In genomic region chr1:200971955-200972711, GRCh38 we compare ENCODE assay signal across 8 cellular contexts. TPM values are rescaled to one million over a fixed set of nuclear protein-coding genes. Genes with fewer than 3 reads are reported as not detected.
DNase-seq lines count a peak whose midpoint lies in the region; ATAC-seq and TF ChIP-seq lines count a peak whose summit lies in the region.

No MANE protein-coding gene starts in this region.

- H3K4me3 ChIP-seq in HEK293 (ENCODE audit: low read depth, low read length) (no peak overlapping the region), foreskin fibroblast (ENCODE audit: low read depth in 1 of 2, low read length in 2 of 2) (no peak overlapping the region), tibial artery (no peak overlapping the region)

- no peak overlapping the region for H3K27ac Mint-ChIP-seq in osteocyte (ENCODE audit: unreplicated experiment)

- H3K27me3 ChIP-seq in tibial artery: no peaks in the 10 kb centered on the region

- no peaks in the 10 kb centered on the region for H3K4me1 ChIP-seq in HEK293 (ENCODE audit: control insufficient read depth, insufficient read depth, low read length)
- H3K4me1 ChIP-seq in tibial artery: peaks cover 0 to 16% (median 9%) of the 10 kb centered on the region in 4 donors

- CTCF ChIA-PET in HEK293 (lab: Yijun Ruan, JAX): interaction anchor here (0.5 to 7.4 kb wide), 53 partner anchors 8 to 403 kb away, joined by 3 to 108 read pairs (median 5); no protein-coding TSS in a partner anchor

- no peaks in the 10 kb centered on the region for H3K36me3 Mint-ChIP-seq in osteocyte (ENCODE audit: unreplicated experiment)

- no peak for ATAC-seq in HG02870 (IDR thresholded peaks at IDR 0.05; ENCODE audit: unreplicated experiment)

- 0 out of 2 replicates have a peak, but pooled peaks have one; percentile 17 for TF ChIP-seq CTCF in HEK293 (tag by site-specific recombination; IDR thresholded peaks at IDR 0.05)
- peak; percentile 63 for TF ChIP-seq CTCF in foreskin fibroblast (IDR thresholded peaks at IDR 0.05; ENCODE audit: low read depth, low read length)
- TF ChIP-seq CTCF in osteocyte (IDR thresholded peaks at IDR 0.05): peak; percentile 94
- TF ChIP-seq CTCF in tibial artery (IDR thresholded peaks at IDR 0.05): peak; percentile 71 to 92

- H3K36me3 ChIP-seq in HEK293 (ENCODE audit: control insufficient read depth in 2 of 2, insufficient read depth in 1 of 2, low read length in 2 of 2): no peaks in the 10 kb centered on the region
- no peaks in the 10 kb centered on the region for H3K36me3 ChIP-seq in tibial artery

- no peaks in the 10 kb centered on the region for H3K9me3 Mint-ChIP-seq in osteocyte (ENCODE audit: unreplicated experiment)

- H3K27ac ChIP-seq in HEK293 (ENCODE audit: extremely low read depth, low read depth, low read length): no peak overlapping the region
- H3K27ac ChIP-seq in tibial artery: no peak overlapping the region

- DNase-seq in C1 segment of cervical spinal cord (lab: John Stamatoyannopoulos, UW): peak in 10 of 14 donors; percentile 21 to 73 (median 37)
- peak; percentile 76 for DNase-seq in OCI-M1 (lab: John Stamatoyannopoulos, UW)
- peak; percentile 47 for DNase-seq in activated T-helper 1 cell treated with Interleukin-2 at 50 U/mL for 16 hours (ENCODE audit: low read depth)
- peak; percentile 15 to 74 for DNase-seq in foreskin fibroblast
- DNase-seq in osteocyte (ENCODE audit: extremely low spot score, unreplicated experiment): no peak
- DNase-seq in tibial artery: peak; percentile 58 to 80

- H3K9me3 ChIP-seq in HEK293 (ENCODE audit: control insufficient read depth, insufficient read depth, low read depth, low read length) (no peaks in the 10 kb centered on the region), tibial artery (no peaks in the 10 kb centered on the region)

- POLR2A ChIA-PET in HEK293 (lab: Yijun Ruan, JAX): interaction anchor here (0.6 to 1.5 kb wide), 3 partner anchors 142 to 162 kb away, joined by 3 to 7 read pairs (median 4); no protein-coding TSS in a partner anchor

- intact Hi-C loops in tibial artery (cut with DNase I; ENCODE audit: low total_unique reads): loop anchor here (1.0 to 10.0 kb wide), 3 partner anchors 67 to 253 kb away; partner anchors contain the start of gene CACNA1S

- H3K27me3 Mint-ChIP-seq in osteocyte (ENCODE audit: unreplicated experiment): no peaks in the 10 kb centered on the region

- H3K4me1 Mint-ChIP-seq in osteocyte (ENCODE audit: unreplicated experiment): peaks cover 2% of the 10 kb centered on the region

- no peak overlapping the region for H3K4me3 Mint-ChIP-seq in osteocyte (ENCODE audit: unreplicated experiment)

TF ChIP-seq in HEK293, 187 proteins besides CTCF, POLR2A, EP300 and RAD21 (continues in another document):
- 0 out of 2 replicates have a peak, but pooled peaks have one; percentile 20 for TF ChIP-seq ZNF335 (tag by site-specific recombination; conservative IDR thresholded peaks at IDR 0.05)
- TF ChIP-seq SP2 (tag by site-specific recombination; IDR thresholded peaks at IDR 0.05): no peak
- TF ChIP-seq ZNF792 (tag by site-specific recombination; IDR thresholded peaks at IDR 0.05): no peak
- TF ChIP-seq, protein P1, sequence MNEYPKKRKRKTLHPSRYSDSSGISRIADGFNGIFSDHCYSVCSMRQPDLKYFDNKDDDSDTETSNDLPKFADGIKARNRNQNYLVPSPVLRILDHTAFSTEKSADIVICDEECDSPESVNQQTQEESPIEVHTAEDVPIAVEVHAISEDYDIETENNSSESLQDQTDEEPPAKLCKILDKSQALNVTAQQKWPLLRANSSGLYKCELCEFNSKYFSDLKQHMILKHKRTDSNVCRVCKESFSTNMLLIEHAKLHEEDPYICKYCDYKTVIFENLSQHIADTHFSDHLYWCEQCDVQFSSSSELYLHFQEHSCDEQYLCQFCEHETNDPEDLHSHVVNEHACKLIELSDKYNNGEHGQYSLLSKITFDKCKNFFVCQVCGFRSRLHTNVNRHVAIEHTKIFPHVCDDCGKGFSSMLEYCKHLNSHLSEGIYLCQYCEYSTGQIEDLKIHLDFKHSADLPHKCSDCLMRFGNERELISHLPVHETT (tag by site-specific recombination; IDR thresholded peaks at IDR 0.05): no peak
- no peak for TF ChIP-seq ZNF155 (tag by site-specific recombination; IDR thresholded peaks at IDR 0.05)
- no peak for TF ChIP-seq ZNF157 (tag by site-specific recombination; IDR thresholded peaks at IDR 0.05)
- TF ChIP-seq SETDB1 (IDR thresholded peaks at IDR 0.05; ENCODE audit: insufficient read length, low read length): no peak
- no peak for TF ChIP-seq BCL11B (tag by site-specific recombination; IDR thresholded peaks at IDR 0.05; ENCODE audit: low read depth)
- 0 out of 2 replicates have a peak, but pooled peaks have one; percentile 32 for TF ChIP-seq ZNF660 (tag by site-specific recombination; IDR thresholded peaks at IDR 0.05)
- TF ChIP-seq, protein P2, sequence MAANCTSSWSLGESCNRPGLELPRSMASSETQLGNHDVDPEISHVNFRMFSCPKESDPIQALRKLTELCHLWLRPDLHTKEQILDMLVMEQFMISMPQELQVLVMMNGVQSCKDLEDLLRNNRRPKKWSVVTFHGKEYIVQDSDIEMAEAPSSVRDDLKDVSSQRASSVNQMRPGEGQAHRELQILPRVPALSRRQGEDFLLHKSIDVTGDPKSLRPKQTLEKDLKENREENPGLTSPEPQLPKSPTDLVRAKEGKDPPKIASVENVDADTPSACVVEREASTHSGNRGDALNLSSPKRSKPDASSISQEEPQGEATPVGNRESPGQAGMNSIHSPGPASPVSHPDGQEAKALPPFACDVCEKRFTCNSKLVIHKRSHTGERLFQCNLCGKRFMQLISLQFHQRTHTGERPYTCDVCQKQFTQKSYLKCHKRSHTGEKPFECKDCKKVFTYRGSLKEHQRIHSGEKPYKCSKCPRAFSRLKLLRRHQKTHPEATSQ (tag by site-specific recombination; IDR thresholded peaks at IDR 0.05): no peak
- no peak for TF ChIP-seq ZNF302 (tag by site-specific recombination; IDR thresholded peaks at IDR 0.05; ENCODE audit: low read depth)
- peak; percentile 94 for TF ChIP-seq ZNF561 (tag by site-specific recombination; IDR thresholded peaks at IDR 0.05; ENCODE audit: borderline replicate concordance)
- peak; percentile 68 for TF ChIP-seq ZNF654 (tag by site-specific recombination; IDR thresholded peaks at IDR 0.05; ENCODE audit: low read depth)
- no peak for TF ChIP-seq ZFP37 (tag by site-specific recombination; IDR thresholded peaks at IDR 0.05)
- TF ChIP-seq ZNF350 (tag by site-specific recombination; IDR thresholded peaks at IDR 0.05): no peak
- no peak for TF ChIP-seq HOXC10 (CRISPR knock-in tag; IDR thresholded peaks at IDR 0.05)
- TF ChIP-seq ZSCAN30 (tag by site-specific recombination; IDR thresholded peaks at IDR 0.05): peak; percentile 68; the same call in 1 of the 2 replicates
- peak; percentile 35; the same call in 1 of the 2 replicates for TF ChIP-seq EGR2 (tag by site-specific recombination; IDR thresholded peaks at IDR 0.05; ENCODE audit: low read depth)
- TF ChIP-seq ZSCAN4 (tag by site-specific recombination; IDR thresholded peaks at IDR 0.05): no peak
- TF ChIP-seq ZNF37A (tag by site-specific recombination; IDR thresholded peaks at IDR 0.05): no peak
- no peak for TF ChIP-seq ZNF677 (tag by site-specific recombination; IDR thresholded peaks at IDR 0.05)
- TF ChIP-seq ZBTB21 (tag by site-specific recombination; IDR thresholded peaks at IDR 0.05): no peak
- no peak for TF ChIP-seq ZNF76 (tag by site-specific recombination; IDR thresholded peaks at IDR 0.05; ENCODE audit: borderline replicate concordance, low read depth)
- TF ChIP-seq ZNF18 (tag by site-specific recombination; IDR thresholded peaks at IDR 0.05): no peak

RNA-seq across cellular contexts. Expression of gene KIF21B, which starts 51.4 kb away (rescaled TPM):
- total RNA-seq in osteocyte: 0.63 and 0.97 TPM in 2 replicates

Comparison
In these comparisons a context has a peak if more than half of its experiments do, and no peak if none do; other contexts are left out.
1. CTCF ChIP-seq: peak in every context shown above with its lines; median percentile 94 in osteocyte; 82 in tibial artery; 63 in foreskin fibroblast; 17 in HEK293.